10 cellular contexts compared by ENCODE assay signal in the genomic region with DNA sequence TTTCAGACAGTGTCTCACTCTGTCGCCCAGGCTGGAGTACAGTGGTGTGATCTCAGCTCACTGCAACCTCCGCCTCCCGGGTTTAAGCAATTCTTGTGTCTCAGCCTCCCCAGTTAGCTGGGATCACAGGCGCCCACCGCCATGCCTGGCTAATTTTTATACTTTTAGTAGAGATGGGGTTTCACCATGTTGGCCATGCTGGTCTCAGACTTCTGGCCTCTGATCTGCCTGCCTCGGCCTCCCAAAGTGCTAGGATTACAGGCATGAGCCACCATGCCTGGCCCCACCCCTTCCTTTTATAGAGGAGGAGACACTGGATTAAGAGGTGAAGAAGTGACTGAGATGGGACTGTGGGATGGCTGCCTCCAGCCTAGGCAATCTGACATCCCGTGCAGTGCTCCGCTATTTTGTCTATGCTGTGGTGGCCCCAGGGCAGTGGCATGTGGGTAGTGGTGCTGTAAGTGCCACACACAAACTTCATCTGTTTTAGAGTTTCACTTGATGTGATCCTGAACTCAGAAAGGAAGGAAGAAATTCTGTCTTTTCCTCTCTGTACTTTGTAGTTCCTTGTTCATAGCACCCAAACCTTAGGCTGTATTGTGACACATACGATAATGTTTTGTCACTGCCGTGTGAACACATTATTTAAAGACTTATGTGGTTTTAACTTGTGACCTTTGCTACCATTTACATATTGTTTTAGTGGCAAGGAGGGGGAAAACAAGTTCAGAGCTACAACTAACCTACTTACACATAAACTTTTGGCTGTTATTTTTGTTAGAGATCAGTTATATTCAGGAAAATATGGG. TPM values are rescaled to one million over a fixed set of nuclear protein-coding genes. Genes with fewer than 3 reads are reported as not detected.
DNase-seq lines count a peak whose midpoint lies in the region; ATAC-seq, FAIRE-seq and TF ChIP-seq lines count a peak whose summit lies in the region.
"Had no signal": no experiment of that assay in that cellular context is flagged by ENCODE, and none has a peak within 500 bp of the region (broad histone marks: within the 10 kb centered on the region; RNA-seq: fewer than 3 reads in every experiment).

No MANE protein-coding gene starts in this region.

- POLR2A ChIA-PET in H1 (lab: Charles Lee; ENCODE audit: partially characterized antibody), result no interaction called here

- no peak overlapping the region for H3K23ac ChIP-seq in H1 (ENCODE audit: insufficient read length)

- ATAC-seq in GM19468 (IDR thresholded peaks at IDR 0.05; ENCODE audit: extremely low read depth, unreplicated experiment) (peak; percentile 57), HG03575 (IDR thresholded peaks at IDR 0.05; ENCODE audit: extremely low read depth, insufficient number of reproducible peaks, low FRiP score, unreplicated experiment) (peak; percentile 40)

- H2BK120ac ChIP-seq in H1 (replicated peaks; ENCODE audit: low read depth, low read length), result no peak overlapping the region

- H3K27me3 ChIP-seq in H1 (replicated peaks in 1 of 4; ENCODE audit: control insufficient read depth in 3 of 4, extremely low read depth in 1 of 4, insufficient read depth in 3 of 4, low read length in 3 of 4) (no peaks in the 10 kb centered on the region), breast epithelium (no peaks in the 10 kb centered on the region)

- H2BK5ac ChIP-seq in H1 (ENCODE audit: low read depth, low read length), result no peak overlapping the region

- no peaks in the 10 kb centered on the region for H3K79me2 ChIP-seq in H1 (ENCODE audit: control insufficient read depth in 1 of 2, insufficient read depth in 2 of 2, low read length in 2 of 2)

- no peak overlapping the region for H3K9ac ChIP-seq in H1 (replicated peaks in 1 of 4; ENCODE audit: extremely low read depth in 1 of 4, low read depth in 3 of 4, low read length in 3 of 4)

- H3K4ac ChIP-seq in H1 (replicated peaks; ENCODE audit: insufficient read length, low read depth, low read length), result peak overlapping the region; percentile 37

- H3K4me3 ChIP-seq in H1 (ENCODE audit: extremely low read depth in 1 of 4, insufficient read depth in 2 of 4, low read depth in 3 of 4, low read length in 4 of 4), result no peak overlapping the region
- no peak overlapping the region for H3K4me3 ChIP-seq in breast epithelium
- H3K4me3 ChIP-seq: thoracic aorta had no signal

- in situ Hi-C loops in GM13977 (cut with MboI; ENCODE audit: low pct_unique_long_range_greater_than_20kb, low sequenced_read_pairs, unreplicated experiment), result no loop called here

- H3K36me3 ChIP-seq in H1 (ENCODE audit: control insufficient read depth in 2 of 4, insufficient read depth in 4 of 4, low read length in 3 of 4) (no peaks in the 10 kb centered on the region), breast epithelium (no peaks in the 10 kb centered on the region)
- H3K36me3 ChIP-seq: thoracic aorta had no signal

- H3K27ac ChIP-seq in H1 (ENCODE audit: low read depth, low read length), result no peak overlapping the region
- H3K27ac ChIP-seq in breast epithelium, result no peak overlapping the region

- no peaks in the 10 kb centered on the region for H3K23me2 ChIP-seq in H1 (ENCODE audit: low read depth, low read length)

- H3K18ac ChIP-seq in H1 (ENCODE audit: extremely low read depth, low read length), result no peak overlapping the region

- H3K4me1 ChIP-seq in H1 (replicated peaks in 1 of 4; ENCODE audit: control insufficient read depth in 3 of 4, insufficient read depth in 4 of 4, low read length in 3 of 4) (no peaks in the 10 kb centered on the region), breast epithelium (peaks cover 0 to 7% of the 10 kb centered on the region in 2 donors)

- no peaks in the 10 kb centered on the region for H4K20me1 ChIP-seq in H1 (replicated peaks in 1 of 2; ENCODE audit: control insufficient read depth in 1 of 2, insufficient read depth in 2 of 2, low read length in 2 of 2)

- no peak overlapping the region for H3K4me2 ChIP-seq in H1 (ENCODE audit: insufficient read depth in 1 of 2, low read depth in 2 of 2, low read length in 2 of 2)

- no peak overlapping the region for H2BK12ac ChIP-seq in H1 (ENCODE audit: low read depth, low read length)

- no peak for TF ChIP-seq EP300 in H1 (IDR thresholded peaks at IDR 0.05; ENCODE audit: borderline replicate concordance in 1 of 2, low read depth in 2 of 2, low read length in 2 of 2)

- no peak for TF ChIP-seq RAD21 in H1 (IDR thresholded peaks at IDR 0.05 in 1 of 2, conservative IDR thresholded peaks at IDR 0.05 in 1 of 2; ENCODE audit: low read depth in 2 of 2, low read length in 2 of 2)

- H3K56ac ChIP-seq in H1 (replicated peaks; ENCODE audit: insufficient read length, low read depth, low read length), result no peak overlapping the region

- no peak overlapping the region for H2AFZ ChIP-seq in H1 (ENCODE audit: low read length)

- H3K9me3 ChIP-seq in H1 (ENCODE audit: insufficient read depth in 2 of 2, low read depth in 1 of 2, low read length in 1 of 2) (peaks cover 0 to 3% of the 10 kb centered on the region in 2 experiments; a peak in 1 of 4 replicates), breast epithelium (no peaks in the 10 kb centered on the region)
- H3K9me3 ChIP-seq: thoracic aorta had no signal

- CTCF ChIA-PET in H1 (lab: Charles Lee; ENCODE audit: partially characterized antibody), result no interaction called here

- 0 out of 2 replicates have a peak, but pooled peaks cover 2% of the 10 kb centered on the region for H3K79me1 ChIP-seq in H1 (ENCODE audit: low read depth, low read length)

- no peak overlapping the region for H2BK15ac ChIP-seq in H1 (ENCODE audit: low read length)

- WGBS in H1 (ENCODE audit: extremely low coverage in 1 of 2, insufficient coverage in 1 of 2, insufficient read length in 1 of 2, insufficient replicate concordance in 2 of 2, low coverage in 1 of 2, low lambda C conversion rate in 2 of 2, missing lambda C conversion rate in 1 of 2), 2 experiments, result 93% methylated on average over 10 of the region's 10 CpGs; no CpG with 5 or more reads in 1 of the 2 experiments

- no peak overlapping the region for H4K8ac ChIP-seq in H1 (ENCODE audit: extremely low read depth, insufficient read depth, low read length)

- peak; percentile 79 to 84 for DNase-seq in AML-193 (lab: John Stamatoyannopoulos, UW)
- DNase-seq in H1 (ENCODE audit: low read depth in 1 of 2, low spot score in 2 of 2), result no peak
- no peak for DNase-seq in GM13977 (ENCODE audit: low spot score)
- DNase-seq in mucosa of gallbladder (ENCODE audit: low spot score), result no peak
- DNase-seq in breast epithelium (ENCODE audit: low spot score in 2 of 2), result no peak
- DNase-seq in NCI-H2081 (lab: John Stamatoyannopoulos, UW), result no peak

- FAIRE-seq in H1 (lab: Jason Lieb, UNC), result no peak
- FAIRE-seq: TTC549 had no signal

- TF ChIP-seq CTCF in H1 (IDR thresholded peaks at IDR 0.05; ENCODE audit: control extremely low read depth in 1 of 3, insufficient read depth in 1 of 3, low read depth in 1 of 3, low read length in 3 of 3) (no peak), GM13977 (IDR thresholded peaks at IDR 0.05; ENCODE audit: extremely low read depth, insufficient read depth, missing control alignments) (no peak), breast epithelium (IDR thresholded peaks at IDR 0.05) (no peak)

- intact Hi-C loops in breast epithelium (cut with DNase I; ENCODE audit: low total_unique reads), result no loop called here

- H3K14ac ChIP-seq in H1 (ENCODE audit: insufficient read length), result no peak overlapping the region

- no peak overlapping the region for H4K91ac ChIP-seq in H1 (replicated peaks; ENCODE audit: insufficient read length, low read length)

- no peak overlapping the region for H2AK5ac ChIP-seq in H1 (ENCODE audit: low read depth, low read length)

- no peak overlapping the region for H2BK20ac ChIP-seq in H1 (ENCODE audit: low read length)

- H4K5ac ChIP-seq in H1 (ENCODE audit: insufficient read length, low read depth, low read length), result no peak overlapping the region

- TF ChIP-seq POLR2A in H1 (IDR thresholded peaks at IDR 0.05; ENCODE audit: control extremely low read depth in 1 of 2, low read depth in 2 of 2, low read length in 2 of 2), result no peak
- no peak for TF ChIP-seq POLR2A in breast epithelium (IDR thresholded peaks at IDR 0.05)

TF ChIP-seq in H1, 55 proteins besides CTCF, POLR2A, EP300 and RAD21:
- TF ChIP-seq CBX8 (IDR thresholded peaks at IDR 0.05; ENCODE audit: borderline replicate concordance, low read depth, low read length) (no peak), CTBP2 (IDR thresholded peaks at IDR 0.05; ENCODE audit: borderline replicate concordance, insufficient read depth, insufficient read length, low read length) (no peak), BRCA1 (IDR thresholded peaks at IDR 0.05; ENCODE audit: low read depth, low read length) (no peak)

RNA-seq across cellular contexts. Expression of a gene that starts 48.9 kb away (rescaled TPM):
- total RNA-seq in H1 (2021; fragmentation: NEBNext Ultra II Directional; extraction: Animal tissue kit (Norgen Biotek cat#: 25700)), result 13.0 and 13.4 TPM in 2 replicates
- polyA plus RNA-seq in H1 (2011; rRNA removed), result 3.6 and 4.0 TPM in 2 replicates
- 5.6 TPM for polyA plus RNA-seq in H1 (2011; cell fraction: cytosol; rRNA removed)
- 5.7 TPM for polyA plus RNA-seq in H1 (2011; cell fraction: nucleus; rRNA removed)
- polyA plus RNA-seq in H1 (2012, experiment 1 of 2), result 4.8 to 7.7 TPM (median 5.7 TPM) in 4 replicates
- polyA plus RNA-seq in H1 (2012, experiment 2 of 2), result 0.29 TPM
- 4.6 TPM for polyA plus RNA-seq in H1 (2013, experiment 1 of 2)
- 5.3 TPM for polyA plus RNA-seq in H1 (2013, experiment 2 of 2)
- polyA minus RNA-seq in H1 (2011; rRNA and poly(A)+ RNA removed), result 19.4 and 25.2 TPM in 2 replicates
- 7.5 TPM for polyA minus RNA-seq in H1 (2011; cell fraction: cytosol; rRNA and poly(A)+ RNA removed)
- polyA minus RNA-seq in H1 (2011; cell fraction: nucleus; rRNA and poly(A)+ RNA removed), result 21.7 TPM
- 63.0 TPM for total RNA-seq in mucosa of gallbladder
- total RNA-seq in breast epithelium, result 10 to 100 TPM; 40.3 to 70.4 (median 55.2) TPM

Comparison
In these comparisons a context has a peak if more than half of its experiments do, and no peak if none do; other contexts are left out.
1. DNase-seq: peak in AML-193 (2 of 2); none in H1 (0 of 2), GM13977 (single experiment), mucosa of gallbladder (single experiment), breast epithelium (0 of 2) and NCI-H2081 (0 of 2).